1 cellular context compared by ENCODE assay signal in the genomic region with DNA sequence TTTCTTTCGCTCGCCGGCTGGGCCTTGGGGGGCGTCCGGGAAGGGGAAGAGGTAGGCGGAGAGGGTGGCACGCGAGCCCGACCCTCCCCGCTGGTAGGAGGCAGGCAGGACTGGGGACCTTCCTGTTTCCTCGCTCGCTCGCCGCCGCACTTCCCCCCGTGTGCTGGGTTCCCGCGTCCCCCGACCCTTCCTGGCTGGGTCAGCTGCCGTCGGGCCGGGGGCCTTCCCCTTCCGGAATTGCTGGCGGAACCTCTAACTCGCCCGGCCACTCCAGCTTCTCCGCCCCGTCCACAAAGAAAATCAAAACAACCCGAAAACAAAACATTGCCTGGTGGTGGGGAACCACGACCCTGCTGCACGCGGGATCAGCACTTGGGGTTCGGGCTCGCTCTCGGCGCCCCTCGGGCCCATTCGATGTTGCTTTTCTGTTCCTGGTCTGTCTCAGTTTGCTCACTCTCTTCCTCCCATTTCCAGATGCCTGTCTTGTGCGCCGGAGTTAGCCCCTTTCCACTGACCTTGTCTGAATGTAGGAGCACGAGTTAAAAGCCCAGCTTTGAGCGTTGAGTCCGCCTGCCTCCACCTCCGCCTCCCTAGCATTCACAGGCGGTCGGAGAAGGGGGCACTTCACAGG.
A peak's percentile ranks its signal among the peaks of the same experiment; 100 is the strongest.
TF ChIP-seq lines count a peak whose summit lies in the region.

No MANE protein-coding gene starts in this region.

TF ChIP-seq in HepG2, 621 proteins besides CTCF, POLR2A, EP300 and RAD21 (continued from another document):
- TF ChIP-seq, protein P1, sequence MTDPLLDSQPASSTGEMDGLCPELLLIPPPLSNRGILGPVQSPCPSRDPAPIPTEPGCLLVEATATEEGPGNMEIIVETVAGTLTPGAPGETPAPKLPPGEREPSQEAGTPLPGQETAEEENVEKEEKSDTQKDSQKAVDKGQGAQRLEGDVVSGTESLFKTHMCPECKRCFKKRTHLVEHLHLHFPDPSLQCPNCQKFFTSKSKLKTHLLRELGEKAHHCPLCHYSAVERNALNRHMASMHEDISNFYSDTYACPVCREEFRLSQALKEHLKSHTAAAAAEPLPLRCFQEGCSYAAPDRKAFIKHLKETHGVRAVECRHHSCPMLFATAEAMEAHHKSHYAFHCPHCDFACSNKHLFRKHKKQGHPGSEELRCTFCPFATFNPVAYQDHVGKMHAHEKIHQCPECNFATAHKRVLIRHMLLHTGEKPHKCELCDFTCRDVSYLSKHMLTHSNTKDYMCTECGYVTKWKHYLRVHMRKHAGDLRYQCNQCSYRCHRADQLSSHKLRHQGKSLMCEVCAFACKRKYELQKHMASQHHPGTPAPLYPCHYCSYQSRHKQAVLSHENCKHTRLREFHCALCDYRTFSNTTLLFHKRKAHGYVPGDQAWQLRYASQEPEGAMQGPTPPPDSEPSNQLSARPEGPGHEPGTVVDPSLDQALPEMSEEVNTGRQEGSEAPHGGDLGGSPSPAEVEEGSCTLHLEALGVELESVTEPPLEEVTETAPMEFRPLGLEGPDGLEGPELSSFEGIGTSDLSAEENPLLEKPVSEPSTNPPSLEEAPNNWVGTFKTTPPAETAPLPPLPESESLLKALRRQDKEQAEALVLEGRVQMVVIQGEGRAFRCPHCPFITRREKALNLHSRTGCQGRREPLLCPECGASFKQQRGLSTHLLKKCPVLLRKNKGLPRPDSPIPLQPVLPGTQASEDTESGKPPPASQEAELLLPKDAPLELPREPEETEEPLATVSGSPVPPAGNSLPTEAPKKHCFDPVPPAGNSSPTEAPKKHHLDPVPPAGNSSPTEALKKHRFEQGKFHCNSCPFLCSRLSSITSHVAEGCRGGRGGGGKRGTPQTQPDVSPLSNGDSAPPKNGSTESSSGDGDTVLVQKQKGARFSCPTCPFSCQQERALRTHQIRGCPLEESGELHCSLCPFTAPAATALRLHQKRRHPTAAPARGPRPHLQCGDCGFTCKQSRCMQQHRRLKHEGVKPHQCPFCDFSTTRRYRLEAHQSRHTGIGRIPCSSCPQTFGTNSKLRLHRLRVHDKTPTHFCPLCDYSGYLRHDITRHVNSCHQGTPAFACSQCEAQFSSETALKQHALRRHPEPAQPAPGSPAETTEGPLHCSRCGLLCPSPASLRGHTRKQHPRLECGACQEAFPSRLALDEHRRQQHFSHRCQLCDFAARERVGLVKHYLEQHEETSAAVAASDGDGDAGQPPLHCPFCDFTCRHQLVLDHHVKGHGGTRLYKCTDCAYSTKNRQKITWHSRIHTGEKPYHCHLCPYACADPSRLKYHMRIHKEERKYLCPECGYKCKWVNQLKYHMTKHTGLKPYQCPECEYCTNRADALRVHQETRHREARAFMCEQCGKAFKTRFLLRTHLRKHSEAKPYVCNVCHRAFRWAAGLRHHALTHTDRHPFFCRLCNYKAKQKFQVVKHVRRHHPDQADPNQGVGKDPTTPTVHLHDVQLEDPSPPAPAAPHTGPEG (CRISPR knock-in tag; IDR thresholded peaks at IDR 0.05) = 0 out of 2 replicates have a peak, but pooled peaks have one; percentile 2
- TF ChIP-seq ZNF891 (CRISPR knock-in tag; IDR thresholded peaks at IDR 0.05) = 0 out of 2 replicates have a peak, but pooled peaks have one; percentile 2
- 0 out of 2 replicates have a peak, but pooled peaks have one; percentile 4 for TF ChIP-seq ZNF264 (CRISPR knock-in tag; IDR thresholded peaks at IDR 0.05)
- TF ChIP-seq, protein P2, sequence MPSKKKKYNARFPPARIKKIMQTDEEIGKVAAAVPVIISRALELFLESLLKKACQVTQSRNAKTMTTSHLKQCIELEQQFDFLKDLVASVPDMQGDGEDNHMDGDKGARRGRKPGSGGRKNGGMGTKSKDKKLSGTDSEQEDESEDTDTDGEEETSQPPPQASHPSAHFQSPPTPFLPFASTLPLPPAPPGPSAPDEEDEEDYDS (CRISPR knock-in tag; IDR thresholded peaks at IDR 0.05) = no peak
- peak; percentile 65 for TF ChIP-seq U2AF1 (optimal IDR thresholded peaks at IDR 0.05; ENCODE audit: low read depth, low read length)
